ENCODE assay signal across 8 cellular contexts in the genomic region with DNA sequence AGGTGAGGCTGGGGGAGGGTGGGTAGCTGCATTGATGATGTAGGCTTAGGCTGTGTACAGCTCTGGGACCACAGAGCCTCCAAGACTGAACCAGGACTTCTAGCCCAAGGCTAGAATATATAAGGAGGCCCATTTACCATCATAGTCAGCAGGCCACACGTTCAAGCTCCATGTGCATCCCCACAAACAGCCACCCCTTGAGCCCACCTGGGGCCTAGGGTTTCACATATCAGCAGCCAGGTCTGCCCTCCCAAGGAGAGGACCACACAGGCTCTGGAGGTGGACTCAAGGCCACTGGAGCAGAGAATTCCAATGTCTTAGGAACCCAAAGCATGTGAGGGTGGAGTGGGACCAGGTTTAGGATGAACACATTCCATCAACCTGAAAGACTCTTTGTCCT.
"Had no signal": no experiment of that assay in that cellular context is flagged by ENCODE, and none has a peak within 500 bp of the region (broad histone marks: within the 10 kb centered on the region; RNA-seq: fewer than 3 reads in every experiment).

No MANE protein-coding gene starts in this region.

- H3K36me3 Mint-ChIP-seq: IgD-negative memory B cell had no signal

- ATAC-seq: GM23338, HepG2 had no signal

- H3K4me3 ChIP-seq: GM23338 had no signal

- H3K27ac ChIP-seq: HL-60 had no signal

- H3K4me2 ChIP-seq: GM23338 had no signal

- H2AFZ ChIP-seq: GM23338 had no signal

- H3K4me3 Mint-ChIP-seq: GM23338, H9, HFFc6, IgD-negative memory B cell had no signal

- DNase-seq: H9, HCEC 1CT, HFFc6, KBM-7 had no signal

- H3K4me1 Mint-ChIP-seq: GM23338, H9, IgD-negative memory B cell had no signal

- H3K27ac Mint-ChIP-seq: GM23338, H9, HFFc6, IgD-negative memory B cell had no signal

- H3K9me3 Mint-ChIP-seq: GM23338, H9, HFFc6 had no signal
